9 cellular contexts compared by ENCODE assay signal in genomic region chr7:139648941-139649425, GRCh38.
A peak's percentile ranks its signal among the peaks of the same experiment; 100 is the strongest.
DNase-seq lines count a peak whose midpoint lies in the region; ATAC-seq and TF ChIP-seq lines count a peak whose summit lies in the region.
"Had no signal": no experiment of that assay in that cellular context is flagged by ENCODE, and none has a peak within 500 bp of the region (broad histone marks: within the 10 kb centered on the region; RNA-seq: fewer than 3 reads in every experiment).

No MANE protein-coding gene starts in this region.

- intact Hi-C loops in right cardiac atrium (cut with DNase I), result loop anchor here in 3 of 4 donors (5.0 to 10.0 kb wide), 3 partner anchors 83 to 356 kb away; partner anchors contain the start of gene HIPK2 (in 2 of the 3)

- no peaks in the 10 kb centered on the region for H4K20me1 ChIP-seq in OCI-LY3 (ENCODE audit: insufficient read depth, low read length)

- no peak for TF ChIP-seq CTCF in OCI-LY3 (IDR thresholded peaks at IDR 0.05; ENCODE audit: low read depth, low read length)
- TF ChIP-seq CTCF in tibial nerve (IDR thresholded peaks at IDR 0.05), result no peak

- H3K36me3 ChIP-seq in OCI-LY3 (replicated peaks; ENCODE audit: low read depth, low read length) (no peaks in the 10 kb centered on the region), tibial nerve (no peaks in the 10 kb centered on the region)

- H3K9ac ChIP-seq in OCI-LY3 (ENCODE audit: low read length), result no peak overlapping the region

- H3K4me3 ChIP-seq in OCI-LY3 (ENCODE audit: low read length), result peak overlapping the region; percentile 26; the same call in 1 of the 2 replicates
- no peak overlapping the region for H3K4me3 ChIP-seq in right cardiac atrium (ENCODE audit: low read length)
- no peak overlapping the region for H3K4me3 ChIP-seq in tibial nerve

- H3K4me2 ChIP-seq in OCI-LY3 (ENCODE audit: low read length), result peak overlapping the region; percentile 58

- H3K27me3 ChIP-seq in OCI-LY3 (ENCODE audit: low read depth, low read length) (peaks cover 44% of the 10 kb centered on the region), right cardiac atrium (ENCODE audit: control insufficient read depth, insufficient read depth) (no peaks in the 10 kb centered on the region), tibial nerve (no peaks in the 10 kb centered on the region)

- TF ChIP-seq EP300 in tibial nerve (IDR thresholded peaks at IDR 0.05), result peak in 1 of 2 donors; percentile 6

- H3K27ac ChIP-seq in OCI-LY3 (ENCODE audit: low read length), result no peak overlapping the region
- peak overlapping the region; percentile 55 for H3K27ac ChIP-seq in right cardiac atrium (ENCODE audit: low read length)
- H3K27ac ChIP-seq in tibial nerve, result peak overlapping the region in 3 of 4 donors; percentile 47 to 58 (median 55)
- H3K27ac ChIP-seq: 22Rv1 had no signal

- no peak overlapping the region for H2AFZ ChIP-seq in OCI-LY3 (ENCODE audit: low read depth, low read length)

- DNase-seq in DMS153 treated with DMSO at 0.1 percent for 48 hours (lab: John Stamatoyannopoulos, UW; ENCODE audit: unreplicated experiment) (peak; percentile 24), DMS153 (lab: John Stamatoyannopoulos, UW) (no peak), right cardiac atrium (peak; percentile 31 to 65 (median 58)), tibial nerve (ENCODE audit: low spot score in 2 of 2) (no peak), DMS114 treated with DMSO at 0.1 percent for 48 hours (lab: John Stamatoyannopoulos, UW; ENCODE audit: unreplicated experiment) (no peak)
- no peak for DNase-seq in activated CD8-positive, alpha-beta memory T cell treated with anti-CD3 and anti-CD28 coated beads, Interleukin-2, amount 50 U/mL, for 4 hours

- WGBS in right cardiac atrium, result 55% methylated on average over 14 of the region's 14 CpGs
- 57 to 67% methylated on average over 14 of the region's 14 CpGs for WGBS in tibial nerve, 2 donors

- H3K9me3 ChIP-seq in OCI-LY3 (ENCODE audit: insufficient read depth, low read length) (no peaks in the 10 kb centered on the region), right cardiac atrium (ENCODE audit: control insufficient read depth, low read length) (no peaks in the 10 kb centered on the region), tibial nerve (no peaks in the 10 kb centered on the region)

- ATAC-seq in HG02759 (IDR thresholded peaks at IDR 0.05; ENCODE audit: unreplicated experiment), result peak; percentile 89
- peak; percentile 61 to 86 for ATAC-seq in right cardiac atrium

- no peak for TF ChIP-seq POLR2A in tibial nerve (IDR thresholded peaks at IDR 0.05)

- H3K79me2 ChIP-seq in OCI-LY3 (ENCODE audit: low read length), result no peaks in the 10 kb centered on the region

- peaks cover 13% of the 10 kb centered on the region for H3K4me1 ChIP-seq in OCI-LY3 (ENCODE audit: low read length)
- peaks cover 15% of the 10 kb centered on the region for H3K4me1 ChIP-seq in right cardiac atrium (ENCODE audit: control insufficient read depth, insufficient read depth, low read length)
- H3K4me1 ChIP-seq in tibial nerve, result peaks cover 0 to 49% (median 29%) of the 10 kb centered on the region in 4 donors

Comparison
In these comparisons a context has a peak if more than half of its experiments do, and no peak if none do; other contexts are left out.
1. DNase-seq: peak in DMS153 treated with DMSO at 0.1 percent for 48 hours (single experiment) and right cardiac atrium (3 of 3); none in DMS153 (single experiment), tibial nerve (0 of 2), DMS114 treated with DMSO at 0.1 percent for 48 hours (single experiment) and activated CD8-positive, alpha-beta memory T cell treated with anti-CD3 and anti-CD28 coated beads, Interleukin-2, amount 50 U/mL, for 4 hours (single experiment).